Comparison of ENCODE assay signal across 15 cellular contexts in the genomic region with DNA sequence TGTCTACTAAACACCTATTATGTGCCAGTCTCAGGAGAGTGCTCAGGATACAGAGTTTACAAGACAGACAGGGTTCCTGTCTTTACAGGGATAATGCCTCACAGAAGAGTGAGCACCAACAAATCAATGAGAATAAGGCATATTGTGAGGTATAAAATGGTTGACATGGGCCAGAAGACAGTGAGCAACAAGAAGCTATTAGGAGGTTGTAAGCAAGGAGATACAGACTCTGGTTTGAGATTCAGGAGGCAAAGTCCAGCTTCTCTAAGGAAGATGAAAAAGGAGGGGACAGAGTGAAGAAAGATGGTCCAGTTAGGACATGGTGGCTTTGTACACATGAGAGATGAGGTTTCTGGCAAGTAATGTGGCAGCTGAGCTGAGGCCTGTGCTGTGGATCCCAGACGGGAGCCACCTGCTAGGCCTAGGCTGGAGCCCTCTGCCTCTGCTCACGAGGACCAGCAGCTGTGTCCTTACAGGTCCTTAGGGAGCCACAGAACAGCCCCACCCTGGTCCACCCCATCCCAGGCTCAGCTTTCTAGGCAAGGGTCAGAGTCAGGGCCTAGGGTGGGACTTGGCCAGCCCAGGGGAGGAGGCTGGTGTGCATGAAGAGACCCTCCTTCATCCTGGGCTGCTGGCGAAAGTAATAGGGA.
DNase-seq lines count a peak whose midpoint lies in the region; ATAC-seq, FAIRE-seq and TF ChIP-seq lines count a peak whose summit lies in the region.
"Had no signal": no experiment of that assay in that cellular context is flagged by ENCODE, and none has a peak within 500 bp of the region (broad histone marks: within the 10 kb centered on the region; RNA-seq: fewer than 3 reads in every experiment).

No MANE protein-coding gene starts in this region.

- H3K27me3 ChIP-seq in PC-9 (ENCODE audit: insufficient read depth, low read depth) (0 out of 2 replicates have a peak, but pooled peaks cover 6% of the 10 kb centered on the region), right cardiac atrium (ENCODE audit: control insufficient read depth, insufficient read depth) (no peaks in the 10 kb centered on the region)
- H3K27me3 ChIP-seq: MG63 had no signal

- intact Hi-C loops in PC-9 (cut with micrococcal nuclease; ENCODE audit: unreplicated experiment): loop anchor here (1.0 kb wide), 1 partner anchor 49 kb away; no protein-coding TSS in a partner anchor
- intact Hi-C loops in right cardiac atrium (cut with DNase I): loop anchor here in 1 of 4 donors (2.0 kb wide), 1 partner anchor 49 kb away; no protein-coding TSS in a partner anchor

- H3K36me3 Mint-ChIP-seq in stimulated activated effector memory CD8-positive, alpha-beta T cell treated with anti-CD3 and anti-CD28 coated beads, Interleukin-12 subunit alpha, Interleukin-12 subunit beta, amount 100 ng/mL, for 72 hours: no peaks in the 10 kb centered on the region
- H3K36me3 Mint-ChIP-seq: CD8-positive, alpha-beta T cell had no signal

- H3K9me3 ChIP-seq in PC-9 (ENCODE audit: insufficient read depth, low read depth) (no peaks in the 10 kb centered on the region), right cardiac atrium (ENCODE audit: control insufficient read depth, low read length) (no peaks in the 10 kb centered on the region)

- H3K79me2 ChIP-seq in PC-9 (ENCODE audit: low read depth): no peaks in the 10 kb centered on the region

- DNase-seq in GM12891 (ENCODE audit: insufficient read length, low spot score) (no peak), PC-9 (no peak), right cardiac atrium (peak in 2 of 3 donors; percentile 37 to 62), NCI-H2029 (lab: John Stamatoyannopoulos, UW) (no peak)
- no peak for DNase-seq in stimulated activated effector memory CD8-positive, alpha-beta T cell treated with anti-CD3 and anti-CD28 coated beads, Interleukin-12 subunit alpha, Interleukin-12 subunit beta, amount 100 ng/mL, for 72 hours (ENCODE audit: low spot score in 2 of 2)
- DNase-seq: activated effector memory CD4-positive, alpha-beta T cell treated with Interleukin-2 at 50 U/mL for 16 hours; CD8-positive, alpha-beta T cell; NCI-H2029 treated with DMSO at 0.1 percent for 48 hours; NCI-H524 treated with DMSO at 0.1 percent for 48 hours had no signal

- ATAC-seq in right cardiac atrium: peak; percentile 42 to 75
- peak; percentile 20 for ATAC-seq in stimulated activated effector memory CD8-positive, alpha-beta T cell treated with anti-CD3 and anti-CD28 coated beads, Interleukin-12 subunit alpha, Interleukin-12 subunit beta, amount 100 ng/mL, for 72 hours
- ATAC-seq in HG02973 (IDR thresholded peaks at IDR 0.05; ENCODE audit: unreplicated experiment): no peak
- ATAC-seq in HG03442 (IDR thresholded peaks at IDR 0.05; ENCODE audit: unreplicated experiment): no peak
- ATAC-seq: CD8-positive, alpha-beta T cell; esophagus mucosa had no signal

- peak; percentile 47 for FAIRE-seq in GM12891 (lab: Jason Lieb, UNC)
- FAIRE-seq: astrocyte had no signal

- BruUV-seq in PC-9 (replicated peaks; lab: Mats Ljungman, UMichigan): no TSS peak

- H3F3A ChIP-seq in PC-9 (ENCODE audit: insufficient read depth, low read depth): peaks cover 6% of the 10 kb centered on the region; the same call in 1 of the 2 replicates

- no peak overlapping the region for H3K27ac ChIP-seq in PC-9
- H3K27ac ChIP-seq in right cardiac atrium (ENCODE audit: low read length): no peak overlapping the region

- H4K20me1 ChIP-seq in PC-9 (ENCODE audit: insufficient read depth): no peaks in the 10 kb centered on the region

- no peaks in the 10 kb centered on the region for H3K36me3 ChIP-seq in PC-9 (ENCODE audit: low read depth)
- H3K36me3 ChIP-seq: MG63 had no signal

- H3K27ac Mint-ChIP-seq in stimulated activated effector memory CD8-positive, alpha-beta T cell treated with anti-CD3 and anti-CD28 coated beads, Interleukin-12 subunit alpha, Interleukin-12 subunit beta, amount 100 ng/mL, for 72 hours: no peak overlapping the region
- H3K27ac Mint-ChIP-seq: CD8-positive, alpha-beta T cell; dendritic cell treated with granulocyte-macrophage colony-stimulating factor and Interleukin-4, amounts not matched to agents 40 ng/mL and 50 ng/mL, for 4 days had no signal

- no peaks in the 10 kb centered on the region for H3K9me3 Mint-ChIP-seq in stimulated activated effector memory CD8-positive, alpha-beta T cell treated with anti-CD3 and anti-CD28 coated beads, Interleukin-12 subunit alpha, Interleukin-12 subunit beta, amount 100 ng/mL, for 72 hours
- H3K9me3 Mint-ChIP-seq: CD8-positive, alpha-beta T cell; dendritic cell treated with granulocyte-macrophage colony-stimulating factor and Interleukin-4, amounts not matched to agents 40 ng/mL and 50 ng/mL, for 4 days had no signal

- TF ChIP-seq POLR2A in GM12891 (IDR thresholded peaks at IDR 0.05; ENCODE audit: low read depth, low read length): no peak

- POLR2A ChIA-PET in PC-9 (lab: Charles Lee; ENCODE audit: unreplicated experiment): interaction anchor here (0.6 kb wide), 1 partner anchor 10 kb away, joined by 7 read pairs; no protein-coding TSS in a partner anchor

- H3K4me3 ChIP-seq in PC-9 (no peak overlapping the region), right cardiac atrium (ENCODE audit: low read length) (no peak overlapping the region)
- H3K4me3 ChIP-seq: MG63 had no signal

- CTCF ChIA-PET in PC-9 (lab: Charles Lee): interaction anchor here (0.6 kb wide), 1 partner anchor 49 kb away, joined by 3 read pairs; no protein-coding TSS in a partner anchor

- H3K4me1 Mint-ChIP-seq in stimulated activated effector memory CD8-positive, alpha-beta T cell treated with anti-CD3 and anti-CD28 coated beads, Interleukin-12 subunit alpha, Interleukin-12 subunit beta, amount 100 ng/mL, for 72 hours: no peaks in the 10 kb centered on the region

- H3K4me3 Mint-ChIP-seq in stimulated activated effector memory CD8-positive, alpha-beta T cell treated with anti-CD3 and anti-CD28 coated beads, Interleukin-12 subunit alpha, Interleukin-12 subunit beta, amount 100 ng/mL, for 72 hours: no peak overlapping the region
- H3K4me3 Mint-ChIP-seq: CD8-positive, alpha-beta T cell; dendritic cell treated with granulocyte-macrophage colony-stimulating factor and Interleukin-4, amounts not matched to agents 40 ng/mL and 50 ng/mL, for 4 days had no signal

- H3K4me2 ChIP-seq in PC-9: peak overlapping the region; percentile 29; the same call in 1 of the 2 replicates

- 62% methylated on average over 3 of the region's 3 CpGs for WGBS in right cardiac atrium

- no peak overlapping the region for H2AFZ ChIP-seq in PC-9

- TF ChIP-seq CTCF in PC-9 (conservative IDR thresholded peaks at IDR 0.05): no peak

- no peaks in the 10 kb centered on the region for H3K9me2 ChIP-seq in PC-9 (ENCODE audit: insufficient read depth)

- H3K4me1 ChIP-seq in PC-9 (replicated peaks; ENCODE audit: insufficient read depth): peaks cover 9% of the 10 kb centered on the region
- H3K4me1 ChIP-seq in right cardiac atrium (ENCODE audit: control insufficient read depth, insufficient read depth, low read length): no peaks in the 10 kb centered on the region

TF ChIP-seq in GM12891, 5 proteins besides CTCF, POLR2A, EP300 and RAD21:
- TF ChIP-seq PAX5 (IDR thresholded peaks at IDR 0.05; ENCODE audit: insufficient read depth, low read length, severe bottlenecking): no peak
- no peak for TF ChIP-seq TAF1 (IDR thresholded peaks at IDR 0.05; ENCODE audit: low read depth, low read length)
- no peak for TF ChIP-seq POLR2AphosphoS5 (IDR thresholded peaks at IDR 0.05; ENCODE audit: low read depth, low read length)
- TF ChIP-seq POU2F2 (IDR thresholded peaks at IDR 0.05; ENCODE audit: low read depth, low read length): no peak
- no peak for TF ChIP-seq SPI1 (IDR thresholded peaks at IDR 0.05; ENCODE audit: low read depth, low read length)

Comparison
In these comparisons a context has a peak if more than half of its experiments do, and no peak if none do; other contexts are left out.
1. DNase-seq: peak in right cardiac atrium (2 of 3); none in GM12891 (single experiment), PC-9 (0 of 2), stimulated activated effector memory CD8-positive, alpha-beta T cell treated with anti-CD3 and anti-CD28 coated beads, Interleukin-12 subunit alpha, Interleukin-12 subunit beta, amount 100 ng/mL, for 72 hours (0 of 2) and NCI-H2029 (single experiment).
2. ATAC-seq: peak in right cardiac atrium (2 of 2) and stimulated activated effector memory CD8-positive, alpha-beta T cell treated with anti-CD3 and anti-CD28 coated beads, Interleukin-12 subunit alpha, Interleukin-12 subunit beta, amount 100 ng/mL, for 72 hours (single experiment); none in HG02973 (single experiment) and HG03442 (single experiment).